ENCODE assay signal across 17 cellular contexts in the genomic region with DNA sequence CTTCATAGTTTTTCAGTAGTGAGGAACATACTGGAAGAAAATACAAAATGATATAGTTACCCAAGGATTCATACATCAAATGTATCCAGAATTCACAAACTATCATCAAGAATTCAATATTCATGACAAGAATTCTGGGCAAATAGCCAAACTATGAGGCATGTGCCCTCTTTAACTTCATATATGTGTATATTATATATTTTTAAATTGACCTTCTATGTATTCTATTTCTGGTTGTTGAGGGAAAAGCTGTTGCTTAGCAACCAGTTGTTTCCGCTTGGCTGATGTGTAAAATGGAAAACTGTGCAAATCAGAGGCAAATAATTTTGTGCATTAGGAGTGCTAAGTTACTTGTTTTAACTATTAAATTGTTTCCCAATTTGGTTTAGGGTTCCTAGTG. TPM values are rescaled to one million over a fixed set of nuclear protein-coding genes. Genes with fewer than 3 reads are reported as not detected.
DNase-seq lines count a peak whose midpoint lies in the region; ATAC-seq and TF ChIP-seq lines count a peak whose summit lies in the region.
"Had no signal": no experiment of that assay in that cellular context is flagged by ENCODE, and none has a peak within 500 bp of the region (broad histone marks: within the 10 kb centered on the region; RNA-seq: fewer than 3 reads in every experiment).

No MANE protein-coding gene starts in this region.

- TF ChIP-seq CTCF in RWPE1 (conservative IDR thresholded peaks at IDR 0.05; ENCODE audit: low read depth) (no peak), retinal pigment epithelial cell (conservative IDR thresholded peaks at IDR 0.05; ENCODE audit: low read depth, low read length) (no peak), vagina (IDR thresholded peaks at IDR 0.05) (no peak)

- POLR2A ChIA-PET in RWPE1 (lab: Yijun Ruan, JAX; ENCODE audit: low non-redundant PET), result no interaction called here

- no peaks in the 10 kb centered on the region for H3K4me1 ChIP-seq in vagina

- intact Hi-C loops in vagina (cut with DNase I), result no loop called here

- H3K9me3 ChIP-seq in vagina, result no peaks in the 10 kb centered on the region

- CTCF ChIA-PET in RWPE1 (lab: Yijun Ruan, JAX), result no interaction called here

- no peaks in the 10 kb centered on the region for H3K27me3 ChIP-seq in vagina

- H3K4me3 ChIP-seq in retinal pigment epithelial cell (ENCODE audit: low read length) (no peak overlapping the region), vagina (no peak overlapping the region)
- H3K4me3 ChIP-seq: lung had no signal

- ATAC-seq in HG03354 (IDR thresholded peaks at IDR 0.05; ENCODE audit: poor library complexity, severe bottlenecking, unreplicated experiment), result no peak
- ATAC-seq in HG02623 (IDR thresholded peaks at IDR 0.05; ENCODE audit: unreplicated experiment), result no peak
- ATAC-seq: activated naive CD4-positive, alpha-beta T cell treated with anti-CD3 and anti-CD28 coated beads, Interleukin-2, amount 50 U/mL, for 72 hours; natural killer cell treated with Interleukin-12 subunit alpha and Interleukin-12 subunit beta and Interleukin-15 and Interleukin-18, amount 100 ng/mL, for 72 hours had no signal

- peak; percentile 10 for DNase-seq in NCI-H748 (lab: John Stamatoyannopoulos, UW; ENCODE audit: unreplicated experiment)
- no peak for DNase-seq in NCI-H748 treated with DMSO at 0.1 percent for 48 hours (lab: John Stamatoyannopoulos, UW)
- DNase-seq in RWPE1 (ENCODE audit: low spot score), result peak; percentile 7
- peak; percentile 13 for DNase-seq in fibroblast of peridontal ligament (ENCODE audit: extremely low read depth)
- DNase-seq in retinal pigment epithelial cell (ENCODE audit: low read depth), result peak; percentile 47
- no peak for DNase-seq in vagina (ENCODE audit: extremely low spot score in 2 of 2)
- DNase-seq: ACHN; activated CD4-positive, alpha-beta T cell treated with anti-CD3 and anti-CD28 coated beads, Interleukin-2, amount 10 ng/mL, durations not matched to agents 7 days and 5 days; activated T-cell treated with anti-CD3 and anti-CD28 coated beads, Interleukin-2, amount 50 U/mL, for 1 hour; CD4-positive, alpha-beta memory T cell; effector CD4-positive, alpha-beta T cell; NCI-H1105 had no signal

- no peaks in the 10 kb centered on the region for H3K36me3 ChIP-seq in vagina

- H3K27ac ChIP-seq in RWPE1 (no peak overlapping the region), vagina (no peak overlapping the region)

- no peak for TF ChIP-seq POLR2A in vagina (IDR thresholded peaks at IDR 0.05)

RNA-seq across cellular contexts. Expression of a gene that starts 35.0 kb away (rescaled TPM):
- 125 TPM for total RNA-seq in vagina

Comparison
In these comparisons a context has a peak if more than half of its experiments do, and no peak if none do; other contexts are left out.
1. DNase-seq: peak in NCI-H748 (single experiment), RWPE1 (single experiment), fibroblast of peridontal ligament (single experiment) and retinal pigment epithelial cell (single experiment); none in NCI-H748 treated with DMSO at 0.1 percent for 48 hours (single experiment) and vagina (0 of 2).